ENCODE assay signal across 8 cellular contexts in genomic region chr4:2482693-2483092, GRCh38. TPM values are rescaled to one million over a fixed set of nuclear protein-coding genes. Genes with fewer than 3 reads are reported as not detected.
DNase-seq lines count a peak whose midpoint lies in the region; ATAC-seq, FAIRE-seq and TF ChIP-seq lines count a peak whose summit lies in the region.

No MANE protein-coding gene starts in this region.

- H3K27ac Mint-ChIP-seq in activated CD4-positive, alpha-beta T cell treated with anti-CD3 and anti-CD28 coated beads, Interleukin-2, amount 10 ng/mL, durations not matched to agents 24 days and 14 days = peak overlapping the region; percentile 80
- H3K27ac Mint-ChIP-seq in central memory CD8-positive, alpha-beta T cell (ENCODE audit: low read depth) = peak overlapping the region; percentile 57

- DNase-seq in activated CD4-positive, alpha-beta T cell treated with anti-CD3 and anti-CD28 coated beads, Interleukin-2, amount 10 ng/mL, durations not matched to agents 24 days and 14 days = peak; percentile 71
- DNase-seq in activated CD4-positive, alpha-beta T cell treated with anti-CD3 and anti-CD28 coated beads for 1 hour = no peak
- DNase-seq in central memory CD8-positive, alpha-beta T cell (ENCODE audit: low spot score in 2 of 2) = no peak
- DNase-seq in medulla oblongata (ENCODE audit: extremely low spot score) (peak; percentile 70), D721Med (ENCODE audit: insufficient read length, low spot score) (no peak), KBM-7 (no peak)

- H3K9me3 Mint-ChIP-seq in activated CD4-positive, alpha-beta T cell treated with anti-CD3 and anti-CD28 coated beads, Interleukin-2, amount 10 ng/mL, durations not matched to agents 24 days and 14 days = no peaks in the 10 kb centered on the region
- no peaks in the 10 kb centered on the region for H3K9me3 Mint-ChIP-seq in central memory CD8-positive, alpha-beta T cell

- FAIRE-seq in D721Med (lab: Jason Lieb, UNC) = no peak

- intact Hi-C loops in activated CD4-positive, alpha-beta T cell treated with anti-CD3 and anti-CD28 coated beads, Interleukin-2, amount 10 ng/mL, durations not matched to agents 24 days and 14 days (cut with micrococcal nuclease) = no loop called here

- ATAC-seq in HG03457 (IDR thresholded peaks at IDR 0.05; ENCODE audit: unreplicated experiment) (peak; percentile 38), GM18873 (IDR thresholded peaks at IDR 0.05; ENCODE audit: low FRiP score, unreplicated experiment) (no peak)
- ATAC-seq in central memory CD8-positive, alpha-beta T cell (replicated peaks; ENCODE audit: extremely low read depth, poor library complexity, severe bottlenecking) = peak; percentile 11

- H3K36me3 Mint-ChIP-seq in activated CD4-positive, alpha-beta T cell treated with anti-CD3 and anti-CD28 coated beads, Interleukin-2, amount 10 ng/mL, durations not matched to agents 24 days and 14 days (ENCODE audit: low read depth) = peaks cover 17% of the 10 kb centered on the region
- H3K36me3 Mint-ChIP-seq in central memory CD8-positive, alpha-beta T cell (ENCODE audit: insufficient read depth) = peaks cover 29% of the 10 kb centered on the region

- H3K4me3 Mint-ChIP-seq in activated CD4-positive, alpha-beta T cell treated with anti-CD3 and anti-CD28 coated beads, Interleukin-2, amount 10 ng/mL, durations not matched to agents 24 days and 14 days = peak overlapping the region; percentile 8
- H3K4me3 Mint-ChIP-seq in central memory CD8-positive, alpha-beta T cell = peak overlapping the region; percentile 74

- in situ Hi-C loops in KBM-7 (cut with MboI; ENCODE audit: low pct_unique_long_range_greater_than_20kb, low sequenced_read_pairs) = no loop called here

- no peaks in the 10 kb centered on the region for H3K27me3 Mint-ChIP-seq in activated CD4-positive, alpha-beta T cell treated with anti-CD3 and anti-CD28 coated beads, Interleukin-2, amount 10 ng/mL, durations not matched to agents 24 days and 14 days
- H3K27me3 Mint-ChIP-seq in central memory CD8-positive, alpha-beta T cell = no peaks in the 10 kb centered on the region

- H3K4me1 Mint-ChIP-seq in activated CD4-positive, alpha-beta T cell treated with anti-CD3 and anti-CD28 coated beads, Interleukin-2, amount 10 ng/mL, durations not matched to agents 24 days and 14 days = peaks cover 83% of the 10 kb centered on the region
- H3K4me1 Mint-ChIP-seq in central memory CD8-positive, alpha-beta T cell = peaks cover 89% of the 10 kb centered on the region

- no peak for TF ChIP-seq CTCF in D721Med (IDR thresholded peaks at IDR 0.05; ENCODE audit: insufficient read depth, missing control alignments)

RNA-seq across cellular contexts. Expression of gene RNF4, which starts 13.8 kb away (rescaled TPM):
- total RNA-seq in activated CD4-positive, alpha-beta T cell treated with anti-CD3 and anti-CD28 coated beads, Interleukin-2, amount 10 ng/mL, durations not matched to agents 24 days and 14 days = 94.8 and 95.4 TPM in 2 replicates

RNA-seq across cellular contexts. Expression of gene FAM193A, which starts 53.8 kb away (rescaled TPM):
- 29.5 and 30.1 TPM in 2 replicates for total RNA-seq in activated CD4-positive, alpha-beta T cell treated with anti-CD3 and anti-CD28 coated beads, Interleukin-2, amount 10 ng/mL, durations not matched to agents 24 days and 14 days

Comparison
In these comparisons a context has a peak if more than half of its experiments do, and no peak if none do; other contexts are left out.
1. DNase-seq: peak in activated CD4-positive, alpha-beta T cell treated with anti-CD3 and anti-CD28 coated beads, Interleukin-2, amount 10 ng/mL, durations not matched to agents 24 days and 14 days (single experiment) and medulla oblongata (single experiment); none in activated CD4-positive, alpha-beta T cell treated with anti-CD3 and anti-CD28 coated beads for 1 hour (single experiment), central memory CD8-positive, alpha-beta T cell (0 of 2), D721Med (single experiment) and KBM-7 (single experiment).